In the genomic region with DNA sequence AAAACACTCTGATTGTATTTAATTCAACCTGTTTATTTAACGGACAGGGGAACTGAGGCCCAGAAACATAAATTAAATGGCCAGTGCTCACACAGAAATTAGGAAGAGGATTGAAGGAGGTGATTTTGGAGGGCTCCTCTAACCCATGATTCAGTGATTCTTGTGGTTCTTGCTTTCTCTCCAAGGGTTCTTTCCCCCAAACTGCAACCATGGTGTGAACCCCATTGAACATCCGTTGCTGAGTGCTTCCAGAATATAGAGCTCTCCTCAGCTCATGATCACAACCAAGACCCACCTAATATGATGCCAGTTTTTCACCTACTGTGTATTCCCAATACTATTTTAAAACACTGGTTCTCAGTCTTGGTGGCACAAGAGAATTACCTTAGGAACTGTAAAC, we compare ENCODE assay signal across 10 cellular contexts. TPM values are rescaled to one million over a fixed set of nuclear protein-coding genes. Genes with fewer than 3 reads are reported as not detected.
DNase-seq lines count a peak whose midpoint lies in the region; ATAC-seq and TF ChIP-seq lines count a peak whose summit lies in the region.
"Had no signal": no experiment of that assay in that cellular context is flagged by ENCODE, and none has a peak within 500 bp of the region (broad histone marks: within the 10 kb centered on the region; RNA-seq: fewer than 3 reads in every experiment).

No MANE protein-coding gene starts in this region.

- no peak for TF ChIP-seq CTCF in tibial artery (IDR thresholded peaks at IDR 0.05)

- peak overlapping the region; percentile 77 for H3K27ac Mint-ChIP-seq in activated naive CD4-positive, alpha-beta T cell treated with anti-CD3 and anti-CD28 coated beads for 36 hours
- peak overlapping the region; percentile 89 for H3K27ac Mint-ChIP-seq in activated naive CD8-positive, alpha-beta T cell treated with anti-CD3 and anti-CD28 coated beads, Interleukin-2, amount 50 U/mL, for 24 hours

- no peaks in the 10 kb centered on the region for H3K9me3 Mint-ChIP-seq in activated naive CD4-positive, alpha-beta T cell treated with anti-CD3 and anti-CD28 coated beads for 36 hours
- no peaks in the 10 kb centered on the region for H3K9me3 Mint-ChIP-seq in activated naive CD8-positive, alpha-beta T cell treated with anti-CD3 and anti-CD28 coated beads, Interleukin-2, amount 50 U/mL, for 24 hours

- ATAC-seq in activated naive CD8-positive, alpha-beta T cell treated with anti-CD3 and anti-CD28 coated beads, Interleukin-2, amount 50 U/mL, for 24 hours: no peak
- no peak for ATAC-seq in HG02571 (IDR thresholded peaks at IDR 0.05; ENCODE audit: unreplicated experiment)

- peak; percentile 56 for DNase-seq in activated naive CD4-positive, alpha-beta T cell treated with anti-CD3 and anti-CD28 coated beads for 36 hours
- DNase-seq in activated naive CD4-positive, alpha-beta T cell (lab: John Stamatoyannopoulos, UW): no peak
- no peak for DNase-seq in activated naive CD8-positive, alpha-beta T cell treated with anti-CD3 and anti-CD28 coated beads, Interleukin-2, amount 50 U/mL, for 24 hours
- DNase-seq in tibial artery (no peak), HCEC 1CT (no peak), HUDEP-2 (lab: John Stamatoyannopoulos, UW; ENCODE audit: unreplicated experiment in 76 of 76) (no peak)

- H3K4me3 Mint-ChIP-seq in activated naive CD4-positive, alpha-beta T cell treated with anti-CD3 and anti-CD28 coated beads for 36 hours: no peak overlapping the region
- peak overlapping the region; percentile 27 for H3K4me3 Mint-ChIP-seq in activated naive CD8-positive, alpha-beta T cell treated with anti-CD3 and anti-CD28 coated beads, Interleukin-2, amount 50 U/mL, for 24 hours

- H3K36me3 ChIP-seq in mesodermal cell (ENCODE audit: control insufficient read depth, insufficient read depth, low read length): no peaks in the 10 kb centered on the region
- H3K36me3 ChIP-seq in tibial artery: no peaks in the 10 kb centered on the region

- CTCF ChIA-PET in activated naive CD4-positive, alpha-beta T cell treated with anti-CD3 and anti-CD28 coated beads for 36 hours (lab: Charles Lee): interaction anchor here (0.7 to 1.5 kb wide), 8 partner anchors 14 to 366 kb away, joined by 3 to 4 read pairs (median 3); no protein-coding TSS in a partner anchor

- H3K4me3 ChIP-seq in mesodermal cell (ENCODE audit: extremely low read depth, insufficient read depth, low read length, poor library complexity, severe bottlenecking) (no peak overlapping the region), tibial artery (no peak overlapping the region)
- H3K4me3 ChIP-seq: mucosa of descending colon had no signal

- H3K4me1 ChIP-seq in mesodermal cell (ENCODE audit: control insufficient read depth, insufficient read depth, low read length, poor library complexity, severe bottlenecking): peaks cover 47% of the 10 kb centered on the region
- H3K4me1 ChIP-seq in tibial artery: peaks cover 0 to 57% (median 45%) of the 10 kb centered on the region in 4 donors

- WGBS in mesodermal cell (ENCODE audit: insufficient coverage in 2 of 2), 2 experiments: 90 to 100% methylated on average over 1 to 2 of the region's 2 CpGs

- intact Hi-C loops in activated naive CD4-positive, alpha-beta T cell treated with anti-CD3 and anti-CD28 coated beads for 36 hours (cut with micrococcal nuclease): loop anchor here (1.0 to 5.0 kb wide), 5 partner anchors 21 to 577 kb away; a partner anchor contains a TSS
- intact Hi-C loops in tibial artery (cut with DNase I; ENCODE audit: low total_unique reads): no loop called here

- peaks cover 15% of the 10 kb centered on the region for H3K36me3 Mint-ChIP-seq in activated naive CD4-positive, alpha-beta T cell treated with anti-CD3 and anti-CD28 coated beads for 36 hours (ENCODE audit: low read depth)
- peaks cover 19% of the 10 kb centered on the region for H3K36me3 Mint-ChIP-seq in activated naive CD8-positive, alpha-beta T cell treated with anti-CD3 and anti-CD28 coated beads, Interleukin-2, amount 50 U/mL, for 24 hours (ENCODE audit: low read depth)

- peaks cover 59% of the 10 kb centered on the region for H3K4me1 Mint-ChIP-seq in activated naive CD4-positive, alpha-beta T cell treated with anti-CD3 and anti-CD28 coated beads for 36 hours (ENCODE audit: low read depth)
- peaks cover 65% of the 10 kb centered on the region for H3K4me1 Mint-ChIP-seq in activated naive CD8-positive, alpha-beta T cell treated with anti-CD3 and anti-CD28 coated beads, Interleukin-2, amount 50 U/mL, for 24 hours

- H3K27me3 Mint-ChIP-seq in activated naive CD4-positive, alpha-beta T cell treated with anti-CD3 and anti-CD28 coated beads for 36 hours (ENCODE audit: low read depth): no peaks in the 10 kb centered on the region
- H3K27me3 Mint-ChIP-seq in activated naive CD8-positive, alpha-beta T cell treated with anti-CD3 and anti-CD28 coated beads, Interleukin-2, amount 50 U/mL, for 24 hours: no peaks in the 10 kb centered on the region

- H3K9me3 ChIP-seq in mesodermal cell (ENCODE audit: control insufficient read depth, low read length): no peaks in the 10 kb centered on the region
- no peaks in the 10 kb centered on the region for H3K9me3 ChIP-seq in tibial artery
- H3K9me3 ChIP-seq: mucosa of descending colon had no signal

- H3K27me3 ChIP-seq in tibial artery: no peaks in the 10 kb centered on the region

- H3K27ac ChIP-seq in mesodermal cell (ENCODE audit: low read depth, low read length, severe bottlenecking) (peak overlapping the region; percentile 71), tibial artery (peak overlapping the region; percentile 86 to 87)
- H3K27ac ChIP-seq: epithelial cell of prostate had no signal

RNA-seq across cellular contexts. Expression of a gene that starts 41.4 kb away (rescaled TPM):
- not detected for total RNA-seq in activated naive CD4-positive, alpha-beta T cell treated with anti-CD3 and anti-CD28 coated beads for 36 hours
- polyA plus RNA-seq in mesodermal cell (2013, experiment 1 of 2): 20.4 TPM
- 22.8 TPM for polyA plus RNA-seq in mesodermal cell (2013, experiment 2 of 2)
